8 cellular contexts compared by ENCODE assay signal in genomic region chr10:75236178-75236825, GRCh38. TPM values are rescaled to one million over a fixed set of nuclear protein-coding genes. Genes with fewer than 3 reads are reported as not detected.
A peak's percentile ranks its signal among the peaks of the same experiment; 100 is the strongest.
DNase-seq lines count a peak whose midpoint lies in the region; ATAC-seq and TF ChIP-seq lines count a peak whose summit lies in the region.

No MANE protein-coding gene starts in this region.

- H3K9me3 ChIP-seq in MM.1S (replicated peaks; ENCODE audit: insufficient read depth, low read length) (no peaks in the 10 kb centered on the region), sigmoid colon (no peaks in the 10 kb centered on the region)

- WGBS in sigmoid colon, 2 donors = 53 to 54% methylated on average over 12 of the region's 12 CpGs

- no peaks in the 10 kb centered on the region for H3K9me3 Mint-ChIP-seq in dendritic cell treated with granulocyte-macrophage colony-stimulating factor and Interleukin-4, amounts not matched to agents 40 ng/mL and 50 ng/mL, for 4 days

- H3K27ac ChIP-seq in MM.1S (ENCODE audit: low read length) = no peak overlapping the region
- H3K27ac ChIP-seq in sigmoid colon = peak overlapping the region in 1 of 4 donors; percentile 90

- peak overlapping the region; percentile 35; the same call in 1 of the 2 replicates for H3K4me2 ChIP-seq in MM.1S (ENCODE audit: low read depth, low read length)

- ATAC-seq in GM18517 (IDR thresholded peaks at IDR 0.05; ENCODE audit: unreplicated experiment) = peak; percentile 1

- no peaks in the 10 kb centered on the region for H4K20me1 ChIP-seq in MM.1S (ENCODE audit: insufficient read depth, low read length)

- H3K27ac Mint-ChIP-seq in dendritic cell treated with granulocyte-macrophage colony-stimulating factor and Interleukin-4, amounts not matched to agents 40 ng/mL and 50 ng/mL, for 4 days = peak overlapping the region; percentile 72

- intact Hi-C loops in dendritic cell treated with granulocyte-macrophage colony-stimulating factor and Interleukin-4, amounts not matched to agents 40 ng/mL and 50 ng/mL, for 4 days (cut with micrococcal nuclease) = loop anchor here (10.0 kb wide), 1 partner anchor 972 kb away; no protein-coding TSS in a partner anchor
- intact Hi-C loops in sigmoid colon (cut with DNase I) = loop anchor here (1.0 to 10.0 kb wide), 4 partner anchors 125 to 992 kb away; partner anchors contain the start of genes KAT6B and SAMD8

- H3K9ac ChIP-seq in MM.1S (ENCODE audit: low read length) = peak overlapping the region; percentile 29; the same call in 1 of the 2 replicates

- peak overlapping the region; percentile 83 for H3K4me3 Mint-ChIP-seq in dendritic cell treated with granulocyte-macrophage colony-stimulating factor and Interleukin-4, amounts not matched to agents 40 ng/mL and 50 ng/mL, for 4 days

- H3K4me1 ChIP-seq in MM.1S (ENCODE audit: low read length) (peaks cover 14% of the 10 kb centered on the region), sigmoid colon (peaks cover 0 to 25% (median 17%) of the 10 kb centered on the region in 4 donors)

- DNase-seq in MM.1S (no peak), sigmoid colon (peak; percentile 49), SK-N-DZ (ENCODE audit: low spot score) (no peak), NCI-H345 treated with DMSO at 0.1 percent for 48 hours (lab: John Stamatoyannopoulos, UW; ENCODE audit: unreplicated experiment) (no peak), SIG-M5 (lab: John Stamatoyannopoulos, UW) (no peak), NCI-H510A treated with DMSO at 0.1 percent for 48 hours (lab: John Stamatoyannopoulos, UW) (no peak)

- no peaks in the 10 kb centered on the region for H3K9me2 ChIP-seq in MM.1S (replicated peaks; ENCODE audit: insufficient read depth, low read length)

- H3K36me3 ChIP-seq in MM.1S (replicated peaks; ENCODE audit: insufficient read depth, low read length) (peaks cover 6% of the 10 kb centered on the region), sigmoid colon (peaks cover 0 to 16% (median 7%) of the 10 kb centered on the region in 4 donors)

- TF ChIP-seq EP300 in sigmoid colon (IDR thresholded peaks at IDR 0.05) = no peak

- no peak overlapping the region for H3K4me3 ChIP-seq in MM.1S (ENCODE audit: low read length)
- peak overlapping the region in 3 of 4 donors; percentile 62 to 82 (median 82) for H3K4me3 ChIP-seq in sigmoid colon

- H3K79me2 ChIP-seq in MM.1S (ENCODE audit: low read length) = peaks cover 33% of the 10 kb centered on the region

- H2AFZ ChIP-seq in MM.1S (ENCODE audit: low read length) = peak overlapping the region; percentile 51

- peaks cover 24% of the 10 kb centered on the region for H3K36me3 Mint-ChIP-seq in dendritic cell treated with granulocyte-macrophage colony-stimulating factor and Interleukin-4, amounts not matched to agents 40 ng/mL and 50 ng/mL, for 4 days (ENCODE audit: low read depth)

- H3K27me3 ChIP-seq in MM.1S (replicated peaks; ENCODE audit: insufficient read depth, low read length) (no peaks in the 10 kb centered on the region), sigmoid colon (no peaks in the 10 kb centered on the region)

- H3K4me1 Mint-ChIP-seq in dendritic cell treated with granulocyte-macrophage colony-stimulating factor and Interleukin-4, amounts not matched to agents 40 ng/mL and 50 ng/mL, for 4 days (ENCODE audit: low read depth) = peaks cover 17% of the 10 kb centered on the region

- H3F3A ChIP-seq in MM.1S (ENCODE audit: insufficient read depth, low read length) = peaks cover 24% of the 10 kb centered on the region

- TF ChIP-seq CTCF in MM.1S (IDR thresholded peaks at IDR 0.05; ENCODE audit: low read length) (no peak; the same call in 1 of the 2 replicates), sigmoid colon (IDR thresholded peaks at IDR 0.05) (no peak)

- TF ChIP-seq POLR2A in sigmoid colon (IDR thresholded peaks at IDR 0.05) = no peak

- no peaks in the 10 kb centered on the region for H3K27me3 Mint-ChIP-seq in dendritic cell treated with granulocyte-macrophage colony-stimulating factor and Interleukin-4, amounts not matched to agents 40 ng/mL and 50 ng/mL, for 4 days

RNA-seq across cellular contexts. Expression of gene COMTD1, which starts 0.5 kb away (rescaled TPM):
- 10 to 100 TPM in 2 of 4 donors, 1 to 10 TPM in 2; 7.8 to 11.4 (median 10.3) TPM for total RNA-seq in sigmoid colon
- polyA plus RNA-seq in sigmoid colon = 100 to 1,000 TPM in 2 of 3 donors, 10 to 100 TPM in 1; 56.5 to 147 (median 105) TPM
- polyA plus RNA-seq in SK-N-DZ (2014; cell fraction: cytosol; rRNA removed) = 32.1 and 37.4 TPM in 2 replicates
- 116 and 123 TPM in 2 replicates for polyA plus RNA-seq in SK-N-DZ (2014; cell fraction: nucleus; rRNA removed)

RNA-seq across cellular contexts. Expression of gene VDAC2, which starts 25.7 kb away (rescaled TPM):
- 100 to 1,000 TPM; 205 to 253 (median 232) TPM for total RNA-seq in sigmoid colon
- 100 to 1,000 TPM; 232 to 437 (median 282) TPM for polyA plus RNA-seq in sigmoid colon
- polyA plus RNA-seq in SK-N-DZ (2014; cell fraction: cytosol; rRNA removed) = 283 and 329 TPM in 2 replicates
- polyA plus RNA-seq in SK-N-DZ (2014; cell fraction: nucleus; rRNA removed) = 217 and 226 TPM in 2 replicates
